8 cellular contexts compared by ENCODE assay signal in genomic region chr9:129964901-129965734, GRCh38.
DNase-seq lines count a peak whose midpoint lies in the region; ATAC-seq and TF ChIP-seq lines count a peak whose summit lies in the region.

No MANE protein-coding gene starts in this region.

- no peak for TF ChIP-seq CTCF in OCI-LY7 (conservative IDR thresholded peaks at IDR 0.05; ENCODE audit: low read length)
- TF ChIP-seq CTCF in neural progenitor cell (IDR thresholded peaks at IDR 0.05), result no peak

- peaks cover 4% of the 10 kb centered on the region for H3K27me3 Mint-ChIP-seq in neural progenitor cell (ENCODE audit: insufficient read depth, low read depth)

- intact Hi-C loops in OCI-LY7 (cut with micrococcal nuclease; ENCODE audit: unreplicated experiment), result no loop called here

- peaks cover 2% of the 10 kb centered on the region for H3K36me3 Mint-ChIP-seq in neural progenitor cell

- no peak overlapping the region for H3K4me3 ChIP-seq in OCI-LY7 (ENCODE audit: low read depth, low read length, poor library complexity, severe bottlenecking)
- peak overlapping the region; percentile 1 for H3K4me3 ChIP-seq in neural progenitor cell

- CTCF ChIA-PET in OCI-LY7 (lab: Charles Lee; ENCODE audit: unreplicated experiment), result interaction anchor here (1.5 kb wide), 1 partner anchor 8 kb away, joined by 5 read pairs; no protein-coding TSS in a partner anchor

- H3K9me3 ChIP-seq in OCI-LY7 (ENCODE audit: low read length) (no peaks in the 10 kb centered on the region), neural progenitor cell (ENCODE audit: low read depth) (no peaks in the 10 kb centered on the region)

- H3K79me2 ChIP-seq in OCI-LY7 (ENCODE audit: insufficient read depth, low read depth, low read length) (peaks cover 28% of the 10 kb centered on the region), neural progenitor cell (ENCODE audit: low read depth) (no peaks in the 10 kb centered on the region)

- POLR2A ChIA-PET in OCI-LY7 (lab: Charles Lee), result interaction anchor here (0.7 to 1.8 kb wide), 10 partner anchors 8 to 111 kb away, joined by 3 to 11 read pairs (median 4); partner anchors contain the start of gene GPR107

- H3K27me3 ChIP-seq in neural progenitor cell, result no peaks in the 10 kb centered on the region

- H3K27ac Mint-ChIP-seq in neural progenitor cell, result peak overlapping the region; percentile 93

- H4K20me1 ChIP-seq in OCI-LY7 (ENCODE audit: insufficient read depth, low read length) (no peaks in the 10 kb centered on the region), neural progenitor cell (ENCODE audit: low read depth) (no peaks in the 10 kb centered on the region)

- H3K4me2 ChIP-seq in OCI-LY7 (ENCODE audit: low read length) (peak overlapping the region; percentile 78), neural progenitor cell (peak overlapping the region; percentile 48)

- BruUV-seq in OCI-LY7 (replicated peaks; lab: Mats Ljungman, UMichigan), result TSS peak; percentile 17

- H3K4me1 Mint-ChIP-seq in neural progenitor cell, result peaks cover 43% of the 10 kb centered on the region

- no peak for ATAC-seq in GM19035 (IDR thresholded peaks at IDR 0.05; ENCODE audit: unreplicated experiment)
- no peak for ATAC-seq in GM21528 (IDR thresholded peaks at IDR 0.05; ENCODE audit: low FRiP score, unreplicated experiment)
- no peak for ATAC-seq in HG03095 (IDR thresholded peaks at IDR 0.05; ENCODE audit: unreplicated experiment)

- H3K9ac ChIP-seq in neural progenitor cell, result no peak overlapping the region

- H3F3A ChIP-seq in neural progenitor cell (ENCODE audit: low read depth), result peaks cover 31% of the 10 kb centered on the region

- H3K9me3 Mint-ChIP-seq in neural progenitor cell, result no peaks in the 10 kb centered on the region

- H3K36me3 ChIP-seq in OCI-LY7 (ENCODE audit: insufficient read depth, low read length) (peaks cover 55% of the 10 kb centered on the region), neural progenitor cell (no peaks in the 10 kb centered on the region)

- H3K27ac ChIP-seq in OCI-LY7 (ENCODE audit: low read depth, low read length, poor library complexity, severe bottlenecking), result peak overlapping the region; percentile 74
- peak overlapping the region; percentile 82 for H3K27ac ChIP-seq in neural progenitor cell

- H3K4me3 Mint-ChIP-seq in neural progenitor cell, result no peak overlapping the region

- H2AFZ ChIP-seq in OCI-LY7 (ENCODE audit: low read length) (no peak overlapping the region), neural progenitor cell (replicated peaks) (no peak overlapping the region)

- DNase-seq in AG20443 (ENCODE audit: low spot score) (peak; percentile 64), OCI-LY7 (ENCODE audit: low spot score) (no peak), epidermal melanocyte (ENCODE audit: insufficient read length, low spot score) (peak; percentile 16), neural progenitor cell (ENCODE audit: low spot score) (peak; percentile 40), HUDEP-2 (lab: John Stamatoyannopoulos, UW; ENCODE audit: unreplicated experiment in 76 of 76) (no peak)

- H3K4me1 ChIP-seq in OCI-LY7 (ENCODE audit: insufficient read depth, low read length, poor library complexity, severe bottlenecking) (peaks cover 37% of the 10 kb centered on the region), neural progenitor cell (peaks cover 34% of the 10 kb centered on the region)

- H3K9me2 ChIP-seq in OCI-LY7 (ENCODE audit: insufficient read depth, low read length), result no peaks in the 10 kb centered on the region

Comparison
In these comparisons a context has a peak if more than half of its experiments do, and no peak if none do; other contexts are left out.
1. DNase-seq: peak in AG20443 (single experiment), epidermal melanocyte (single experiment) and neural progenitor cell (single experiment); none in OCI-LY7 (single experiment) and HUDEP-2 (0 of 76).